1 cellular context compared by ENCODE assay signal in the genomic region with DNA sequence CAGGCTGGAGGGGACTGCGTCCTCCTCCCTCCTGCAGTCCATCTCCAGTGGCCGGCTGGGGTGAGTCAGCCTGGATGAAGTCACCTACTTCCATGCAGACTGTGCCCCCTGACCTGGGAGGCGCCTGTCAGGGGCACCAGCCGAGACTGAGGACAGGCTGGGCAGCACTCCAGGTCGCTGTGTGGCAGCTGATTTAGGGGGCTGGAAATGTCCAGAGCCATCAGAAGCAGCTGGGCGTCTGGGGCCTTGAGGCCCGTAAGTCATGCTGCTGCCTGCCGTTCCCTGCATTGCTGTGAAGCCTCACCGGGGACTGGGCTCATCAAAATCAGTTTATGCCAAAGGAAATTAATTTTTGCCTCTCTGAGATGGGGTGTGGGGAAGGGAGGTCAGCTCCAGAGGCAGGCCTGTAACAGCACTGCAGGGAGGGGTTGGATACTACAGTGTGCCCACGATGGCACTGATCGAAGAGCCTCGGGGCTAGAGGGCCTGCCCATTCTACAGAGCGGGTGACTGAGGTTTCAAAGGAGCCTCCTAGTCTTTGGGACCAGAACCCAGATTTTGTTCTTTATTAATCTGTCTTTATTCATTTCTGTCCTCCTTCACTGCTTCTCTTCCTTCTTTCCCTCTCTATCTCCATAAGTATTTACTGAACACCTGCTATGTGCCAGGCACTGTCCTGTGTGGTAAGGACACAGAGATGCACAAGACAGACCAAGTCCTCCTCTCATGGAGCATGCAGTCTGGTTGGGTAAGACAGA.
TF ChIP-seq lines count a peak whose summit lies in the region.

No MANE protein-coding gene starts in this region.

TF ChIP-seq in HepG2, 621 proteins besides CTCF, POLR2A, EP300 and RAD21 (continued from another document):
- TF ChIP-seq PREB (CRISPR knock-in tag; IDR thresholded peaks at IDR 0.05): no peak
- TF ChIP-seq NCOA5 (CRISPR knock-in tag; IDR thresholded peaks at IDR 0.05): no peak
- no peak for TF ChIP-seq MXD1 (CRISPR knock-in tag; IDR thresholded peaks at IDR 0.05)
- TF ChIP-seq SYNCRIP (IDR thresholded peaks at IDR 0.05; ENCODE audit: insufficient read depth, low read depth, low read length): no peak
